8 cellular contexts compared by ENCODE assay signal in the genomic region with DNA sequence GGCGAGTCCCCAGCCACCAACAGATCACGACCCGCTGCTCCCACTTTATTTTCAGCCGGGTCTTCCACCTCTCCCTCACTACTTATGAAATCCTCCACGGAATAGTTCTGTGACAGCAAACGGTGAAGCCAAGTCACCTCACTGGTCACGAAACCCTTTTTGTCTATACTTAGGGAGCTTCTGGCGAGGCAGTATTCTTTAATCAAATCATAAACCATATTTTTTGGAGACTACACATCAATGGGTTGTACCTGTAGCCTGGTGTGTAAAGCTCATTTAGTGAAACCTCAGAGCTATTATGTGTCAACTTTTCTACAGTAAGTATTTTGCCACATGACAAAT. TPM values are rescaled to one million over a fixed set of nuclear protein-coding genes. Genes with fewer than 3 reads are reported as not detected.
A peak's percentile ranks its signal among the peaks of the same experiment; 100 is the strongest.
DNase-seq lines count a peak whose midpoint lies in the region; ATAC-seq and TF ChIP-seq lines count a peak whose summit lies in the region.

No MANE protein-coding gene starts in this region.

- CTCF ChIA-PET in OCI-LY7 (lab: Charles Lee; ENCODE audit: unreplicated experiment) = no interaction called here

- H3K27ac ChIP-seq in CD4-positive, CD25-positive, alpha-beta regulatory T cell (ENCODE audit: insufficient read depth, low read length, poor library complexity, severe bottlenecking) = peak overlapping the region; percentile 93
- H3K27ac ChIP-seq in OCI-LY7 (ENCODE audit: low read depth, low read length, poor library complexity, severe bottlenecking) = peak overlapping the region; percentile 95
- H3K27ac ChIP-seq in fibroblast of lung (ENCODE audit: insufficient read depth, low read length) = peak overlapping the region; percentile 56
- H3K27ac ChIP-seq in trophoblast cell (ENCODE audit: low read depth, low read length) = peak overlapping the region; percentile 83

- no peak overlapping the region for H3K23ac ChIP-seq in trophoblast cell (ENCODE audit: low read length)

- H3K79me2 ChIP-seq in OCI-LY7 (ENCODE audit: insufficient read depth, low read depth, low read length) (peaks cover 43% of the 10 kb centered on the region), fibroblast of lung (ENCODE audit: control insufficient read depth, insufficient read depth, low read length) (peaks cover 35% of the 10 kb centered on the region), trophoblast cell (ENCODE audit: control insufficient read depth, insufficient read depth, low read length, poor library complexity) (peaks cover 23% of the 10 kb centered on the region)

- no peak overlapping the region for H3K4me3 Mint-ChIP-seq in CD4-positive, CD25-positive, alpha-beta regulatory T cell

- H3K27me3 Mint-ChIP-seq in CD4-positive, CD25-positive, alpha-beta regulatory T cell = peaks cover 5% of the 10 kb centered on the region

- intact Hi-C loops in OCI-LY7 (cut with micrococcal nuclease; ENCODE audit: unreplicated experiment) = loop anchor here (1.0 to 2.0 kb wide), 2 partner anchors 863 to 1022 kb away; partner anchors contain the start of genes ADH5 and EIF4E

- H3K4me1 Mint-ChIP-seq in CD4-positive, CD25-positive, alpha-beta regulatory T cell = peaks cover 6 to 18% (median 14%) of the 10 kb centered on the region in 4 donors

- peak overlapping the region; percentile 59 for H3K9ac ChIP-seq in fibroblast of lung (ENCODE audit: insufficient read depth, low read length)
- H3K9ac ChIP-seq in trophoblast cell (ENCODE audit: low read length) = peak overlapping the region; percentile 57

- POLR2A ChIA-PET in OCI-LY7 (lab: Charles Lee) = interaction anchor here (0.6 to 3.3 kb wide), 19 partner anchors 10 to 1802 kb away, joined by 3 to 30 read pairs (median 3); partner anchors contain the start of genes ADH5, DAPP1, LAMTOR3 and TRMT10A

- no CpG with 5 or more reads among the region's 8 CpGs for WGBS in trophoblast cell (ENCODE audit: extremely low coverage, insufficient coverage, insufficient read length)

- H3K9me3 Mint-ChIP-seq in CD4-positive, CD25-positive, alpha-beta regulatory T cell = peaks cover 0 to 2% (median 0%) of the 10 kb centered on the region in 7 donors

- peaks cover 4% of the 10 kb centered on the region for H3K36me3 Mint-ChIP-seq in CD4-positive, CD25-positive, alpha-beta regulatory T cell

- peak overlapping the region; percentile 45 for H3K18ac ChIP-seq in trophoblast cell (ENCODE audit: low read length)

- TF ChIP-seq CTCF in OCI-LY7 (conservative IDR thresholded peaks at IDR 0.05; ENCODE audit: low read length) (0 out of 2 replicates have a peak, but pooled peaks have one; percentile 10), fibroblast of lung (conservative IDR thresholded peaks at IDR 0.05 in 1 of 2, IDR thresholded peaks at IDR 0.05 in 1 of 2; ENCODE audit: low read depth in 1 of 2, low read length in 2 of 2) (no peak)

- H4K8ac ChIP-seq in trophoblast cell (ENCODE audit: low read depth, low read length) = peak overlapping the region; percentile 80

- H3K9me2 ChIP-seq in OCI-LY7 (ENCODE audit: insufficient read depth, low read length) = no peaks in the 10 kb centered on the region

- peaks cover 21% of the 10 kb centered on the region for H3K79me1 ChIP-seq in trophoblast cell (ENCODE audit: low read length)

- peak overlapping the region; percentile 54 for H2BK5ac ChIP-seq in trophoblast cell (ENCODE audit: low read depth, low read length, poor library complexity)

- peak overlapping the region; percentile 84 for H3K4me2 ChIP-seq in OCI-LY7 (ENCODE audit: low read length)
- peak overlapping the region; percentile 95 for H3K4me2 ChIP-seq in fibroblast of lung (ENCODE audit: extremely low read depth, insufficient read depth, low read length)
- peak overlapping the region; percentile 84 for H3K4me2 ChIP-seq in trophoblast cell (ENCODE audit: low read length)

- H2BK120ac ChIP-seq in trophoblast cell (ENCODE audit: insufficient read depth, low read length, poor library complexity) = peak overlapping the region; percentile 47

- no peak overlapping the region for H3K27ac Mint-ChIP-seq in CD4-positive, CD25-positive, alpha-beta regulatory T cell

- H3K36me3 ChIP-seq in CD4-positive, CD25-positive, alpha-beta regulatory T cell (ENCODE audit: control insufficient read depth, insufficient read depth, low read length) = no peaks in the 10 kb centered on the region
- peaks cover 31% of the 10 kb centered on the region for H3K36me3 ChIP-seq in OCI-LY7 (ENCODE audit: insufficient read depth, low read length)
- H3K36me3 ChIP-seq in fibroblast of lung (ENCODE audit: control insufficient read depth, insufficient read depth, low read length) = no peaks in the 10 kb centered on the region
- H3K36me3 ChIP-seq in trophoblast cell (ENCODE audit: control insufficient read depth in 1 of 2, insufficient read depth in 2 of 2, low read length in 2 of 2) = peaks cover 0 to 2% of the 10 kb centered on the region in 2 experiments

- DNase-seq in CD4-positive, CD25-positive, alpha-beta regulatory T cell = peak in 1 of 3 donors; percentile 18
- DNase-seq in OCI-LY7 (ENCODE audit: low spot score) (no peak), fibroblast of lung (ENCODE audit: low read depth in 2 of 2) (no peak), trophoblast cell (no peak), NCI-H774 (lab: John Stamatoyannopoulos, UW) (no peak), DMS114 treated with DMSO at 0.1 percent for 48 hours (lab: John Stamatoyannopoulos, UW; ENCODE audit: unreplicated experiment) (no peak), GOT3 (lab: John Stamatoyannopoulos, UW) (no peak)

- H4K20me1 ChIP-seq in OCI-LY7 (ENCODE audit: insufficient read depth, low read length) (peaks cover 18% of the 10 kb centered on the region), fibroblast of lung (ENCODE audit: control insufficient read depth, extremely low read depth, insufficient read depth, low read length) (no peaks in the 10 kb centered on the region)

- peak overlapping the region; percentile 59 for H4K91ac ChIP-seq in trophoblast cell (ENCODE audit: low read depth, low read length)

- H2AK5ac ChIP-seq in trophoblast cell (ENCODE audit: low read length) = no peak overlapping the region

- peak overlapping the region; percentile 42 for H2BK12ac ChIP-seq in trophoblast cell (ENCODE audit: low read length)

- H3K4me3 ChIP-seq in CD4-positive, CD25-positive, alpha-beta regulatory T cell (ENCODE audit: low read depth, low read length) = peak overlapping the region; percentile 92
- H3K4me3 ChIP-seq in OCI-LY7 (ENCODE audit: low read depth, low read length, poor library complexity, severe bottlenecking) (peak overlapping the region; percentile 98), fibroblast of lung (replicated peaks in 1 of 4; ENCODE audit: control extremely low read depth in 1 of 4, insufficient read depth in 1 of 4, low read depth in 3 of 4, low read length in 4 of 4) (peak overlapping the region; percentile 68 to 75 (median 72)), trophoblast cell (ENCODE audit: low read depth, low read length) (peak overlapping the region; percentile 84)

- H3K9me3 ChIP-seq in CD4-positive, CD25-positive, alpha-beta regulatory T cell (ENCODE audit: control insufficient read depth in 2 of 2, low read length in 2 of 2) = no peaks in the 10 kb centered on the region
- no peaks in the 10 kb centered on the region for H3K9me3 ChIP-seq in OCI-LY7 (ENCODE audit: low read length)
- H3K9me3 ChIP-seq in fibroblast of lung (ENCODE audit: control insufficient read depth, insufficient read depth, low read depth, low read length) = no peaks in the 10 kb centered on the region
- H3K9me3 ChIP-seq in trophoblast cell (ENCODE audit: insufficient read depth, low read depth, low read length) = no peaks in the 10 kb centered on the region

- peak overlapping the region; percentile 66 for H3K14ac ChIP-seq in trophoblast cell (ENCODE audit: low read length)

- ATAC-seq in CD4-positive, CD25-positive, alpha-beta regulatory T cell (ENCODE audit: low read depth in 2 of 2) = no peak
- ATAC-seq in HG03025 (IDR thresholded peaks at IDR 0.05; ENCODE audit: low FRiP score, unreplicated experiment) = no peak

- peaks cover 28% of the 10 kb centered on the region for H3K4me1 ChIP-seq in CD4-positive, CD25-positive, alpha-beta regulatory T cell (ENCODE audit: control insufficient read depth, insufficient read depth, low read length, poor library complexity, severe bottlenecking)
- peaks cover 19% of the 10 kb centered on the region for H3K4me1 ChIP-seq in OCI-LY7 (ENCODE audit: insufficient read depth, low read length, poor library complexity, severe bottlenecking)
- peaks cover 6% of the 10 kb centered on the region for H3K4me1 ChIP-seq in fibroblast of lung (ENCODE audit: control insufficient read depth, extremely low read depth, insufficient read depth, low read length)
- peaks cover 0 to 3% of the 10 kb centered on the region in 2 experiments for H3K4me1 ChIP-seq in trophoblast cell (ENCODE audit: control insufficient read depth in 1 of 2, insufficient read depth in 2 of 2, low read length in 2 of 2)

- TSS peak; percentile 63 for BruUV-seq in OCI-LY7 (replicated peaks; lab: Mats Ljungman, UMichigan)

- H2AFZ ChIP-seq in OCI-LY7 (ENCODE audit: low read length) = peak overlapping the region; percentile 92
- peak overlapping the region; percentile 96 for H2AFZ ChIP-seq in fibroblast of lung (ENCODE audit: low read length)
- peak overlapping the region; percentile 81 for H2AFZ ChIP-seq in trophoblast cell (ENCODE audit: insufficient read depth, low read length, poor library complexity)

- H3K27me3 ChIP-seq in CD4-positive, CD25-positive, alpha-beta regulatory T cell (ENCODE audit: control insufficient read depth, insufficient read depth, low read length) = no peaks in the 10 kb centered on the region
- no peaks in the 10 kb centered on the region for H3K27me3 ChIP-seq in fibroblast of lung (ENCODE audit: control insufficient read depth, insufficient read depth, low read length)
- H3K27me3 ChIP-seq in trophoblast cell (ENCODE audit: insufficient read depth, low read length) = no peaks in the 10 kb centered on the region

- no peak overlapping the region for H3K4ac ChIP-seq in trophoblast cell (ENCODE audit: low read depth, low read length)

- H4K12ac ChIP-seq in trophoblast cell (ENCODE audit: low read depth, low read length) = peak overlapping the region; percentile 47

RNA-seq across cellular contexts. Expression of gene H2AZ1, which starts 0.8 kb away (rescaled TPM):
- 143 TPM for total RNA-seq in CD4-positive, CD25-positive, alpha-beta regulatory T cell
- polyA plus RNA-seq in CD4-positive, CD25-positive, alpha-beta regulatory T cell = 100 to 1,000 TPM; 468 to 637 (median 518) TPM
- total RNA-seq in OCI-LY7 (2014; rRNA removed; shearing (Covaris generic)) = 1,106 and 1,171 TPM in 2 replicates
- total RNA-seq in OCI-LY7 (2022) (1,038 and 1,147 TPM in 2 replicates), fibroblast of lung (108 and 132 TPM in 2 replicates)
- polyA plus RNA-seq in fibroblast of lung = 275 and 639 TPM in 2 replicates
- 237 and 592 TPM in 2 replicates for polyA plus RNA-seq in fibroblast of lung (2012)
- 32.6 and 89.7 TPM in 2 replicates for polyA minus RNA-seq in fibroblast of lung (ENCODE audit: low replicate concordance)
- polyA plus RNA-seq in trophoblast cell (2013) = 487 and 507 TPM in 2 replicates

RNA-seq across cellular contexts. Expression of gene DNAJB14, which starts 4.5 kb away (rescaled TPM):
- total RNA-seq in CD4-positive, CD25-positive, alpha-beta regulatory T cell = 66.1 TPM
- 10 to 100 TPM; 50.3 to 58.4 (median 53.0) TPM for polyA plus RNA-seq in CD4-positive, CD25-positive, alpha-beta regulatory T cell
- total RNA-seq in OCI-LY7 (2014; rRNA removed; shearing (Covaris generic)) = 13.3 and 29.1 TPM in 2 replicates
- 38.1 and 44.9 TPM in 2 replicates for total RNA-seq in OCI-LY7 (2022)
- total RNA-seq in fibroblast of lung = 30.0 and 41.5 TPM in 2 replicates
- 17.8 and 25.1 TPM in 2 replicates for polyA plus RNA-seq in fibroblast of lung
- 21.3 and 24.0 TPM in 2 replicates for polyA plus RNA-seq in fibroblast of lung (2012)
- polyA minus RNA-seq in fibroblast of lung (ENCODE audit: low replicate concordance) = 0.30 and 2.6 TPM in 2 replicates
- polyA plus RNA-seq in trophoblast cell (2013) = 20.7 and 23.2 TPM in 2 replicates

RNA-seq across cellular contexts. Expression of gene LAMTOR3, which starts 56.7 kb away (rescaled TPM):
- 17.0 TPM for total RNA-seq in CD4-positive, CD25-positive, alpha-beta regulatory T cell
- polyA plus RNA-seq in CD4-positive, CD25-positive, alpha-beta regulatory T cell = 10 to 100 TPM; 32.5 to 41.5 (median 34.1) TPM
- total RNA-seq in OCI-LY7 (2014; rRNA removed; shearing (Covaris generic)) = 11.9 and 18.5 TPM in 2 replicates
- total RNA-seq in OCI-LY7 (2022) (22.8 and 27.3 TPM in 2 replicates), fibroblast of lung (23.4 and 24.1 TPM in 2 replicates)
- 68.1 and 95.5 TPM in 2 replicates for polyA plus RNA-seq in fibroblast of lung
- 29.6 and 39.2 TPM in 2 replicates for polyA plus RNA-seq in fibroblast of lung (2012)
- 1.6 and 3.6 TPM in 2 replicates for polyA minus RNA-seq in fibroblast of lung (ENCODE audit: low replicate concordance)
- 57.9 and 58.3 TPM in 2 replicates for polyA plus RNA-seq in trophoblast cell (2013)
